Comparison of ENCODE assay signal across 1 cellular context in the genomic region with DNA sequence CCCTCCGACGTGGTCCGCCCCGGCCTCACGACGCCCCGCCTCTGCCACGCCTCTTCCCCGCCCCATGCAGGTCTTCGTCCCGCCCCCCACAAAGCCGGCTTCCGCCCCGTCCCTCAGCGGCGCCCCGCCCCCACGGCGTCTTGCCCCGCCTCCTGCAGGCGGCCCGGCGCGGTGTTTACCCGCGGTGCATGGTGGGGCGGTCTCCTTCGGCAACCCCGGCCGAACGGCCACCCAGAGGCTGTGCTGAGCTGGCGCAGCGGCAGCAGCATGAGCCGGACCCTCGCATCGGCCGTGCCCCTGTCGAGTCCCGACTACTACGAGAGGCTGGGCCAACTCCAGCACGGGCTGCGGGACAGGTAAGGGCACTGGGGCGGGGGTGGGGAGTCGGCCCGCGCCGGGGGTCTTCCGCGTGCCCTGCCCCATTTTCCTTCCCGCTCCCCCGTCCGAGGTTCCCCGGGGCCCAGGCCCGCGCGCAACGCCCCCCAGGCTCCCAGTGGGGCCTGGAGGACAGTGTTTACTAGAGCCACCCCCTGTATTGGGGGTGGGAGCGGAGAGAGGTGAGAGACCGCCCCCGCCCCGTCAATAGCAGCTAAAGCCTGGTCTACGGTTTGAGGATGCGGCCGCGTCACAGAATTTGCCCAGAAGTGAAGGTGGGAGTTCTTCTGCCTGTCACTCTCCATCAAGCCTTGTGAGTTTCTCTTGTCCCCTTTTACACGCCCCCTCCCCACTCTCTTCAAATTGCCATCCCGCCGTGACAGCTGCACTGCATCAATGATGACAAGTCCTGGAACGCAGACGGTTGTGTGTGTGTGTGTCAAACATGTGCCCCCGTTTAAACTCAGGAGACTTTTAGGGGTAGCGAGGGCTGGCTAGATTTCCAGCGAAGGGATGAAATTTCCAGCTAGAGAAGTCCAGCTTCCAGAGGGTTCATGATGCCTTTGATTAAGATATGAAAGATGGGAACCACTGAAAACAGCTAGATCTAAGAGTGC.
A peak's percentile ranks its signal among the peaks of the same experiment; 100 is the strongest.
TF ChIP-seq lines count a peak whose summit lies in the region.

A gene with protein sequence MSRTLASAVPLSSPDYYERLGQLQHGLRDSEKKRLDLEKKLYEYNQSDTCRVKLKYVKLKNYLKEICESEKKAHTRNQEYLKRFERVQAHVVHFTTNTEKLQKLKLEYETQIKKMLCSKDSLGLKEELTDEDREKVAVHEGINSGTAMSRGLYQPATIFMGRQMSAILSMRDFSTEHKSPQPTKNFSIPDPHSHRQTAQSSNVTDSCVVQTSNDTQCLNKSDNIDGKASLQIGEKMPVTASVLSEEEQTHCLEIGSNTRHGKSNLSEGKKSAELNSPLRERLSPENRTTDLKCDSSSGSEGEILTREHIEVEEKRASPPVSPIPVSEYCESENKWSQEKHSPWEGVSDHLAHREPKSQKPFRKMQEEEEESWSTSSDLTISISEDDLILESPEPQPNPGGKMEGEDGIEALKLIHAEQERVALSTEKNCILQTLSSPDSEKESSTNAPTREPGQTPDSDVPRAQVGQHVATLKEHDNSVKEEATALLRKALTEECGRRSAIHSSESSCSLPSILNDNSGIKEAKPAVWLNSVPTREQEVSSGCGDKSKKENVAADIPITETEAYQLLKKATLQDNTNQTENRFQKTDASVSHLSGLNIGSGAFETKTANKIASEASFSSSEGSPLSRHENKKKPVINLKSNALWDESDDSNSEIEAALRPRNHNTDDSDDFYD (plus strand): TSS at position 234 of the 992 bp plus-strand sequence. CDS start 34 bp downstream, at position 268.

TF ChIP-seq in HepG2, 621 proteins besides CTCF, POLR2A, EP300 and RAD21 (continued from another document and continues in another):
- TF ChIP-seq THRA (CRISPR knock-in tag; IDR thresholded peaks at IDR 0.05; ENCODE audit: borderline replicate concordance) (peak; percentile 72), ZNF761 (CRISPR knock-in tag; conservative IDR thresholded peaks at IDR 0.05) (peak; percentile 94), ZFP36 (IDR thresholded peaks at IDR 0.05; ENCODE audit: borderline replicate concordance, low read depth, low read length, partially characterized antibody) (no peak), ZBTB37 (CRISPR knock-in tag; IDR thresholded peaks at IDR 0.05) (no peak), ZMYM4 (CRISPR knock-in tag; IDR thresholded peaks at IDR 0.05) (peak; percentile 93), ZNF577 (CRISPR knock-in tag; IDR thresholded peaks at IDR 0.05; ENCODE audit: borderline replicate concordance, low read depth) (peak; percentile 71; the same call in 1 of the 2 replicates), ZFP36L1 (CRISPR knock-in tag; IDR thresholded peaks at IDR 0.05) (peak; percentile 70; the same call in 1 of the 2 replicates), PHF21A (CRISPR knock-in tag; IDR thresholded peaks at IDR 0.05) (peak; percentile 88), ZMYM2 (CRISPR knock-in tag; IDR thresholded peaks at IDR 0.05) (peak; percentile 60; the same call in 1 of the 2 replicates), GATAD2A (CRISPR knock-in tag; IDR thresholded peaks at IDR 0.05) (no peak), SMYD3 (CRISPR knock-in tag; IDR thresholded peaks at IDR 0.05) (0 out of 2 replicates have a peak, but pooled peaks have one; percentile 18), ZBED4 (CRISPR knock-in tag; IDR thresholded peaks at IDR 0.05; ENCODE audit: borderline replicate concordance) (peak; percentile 73), HOXD1 (CRISPR knock-in tag; IDR thresholded peaks at IDR 0.05) (peak; percentile 91; the same call in 1 of the 2 replicates), CHD2 (IDR thresholded peaks at IDR 0.05; ENCODE audit: low read depth, low read length) (peak; percentile 41; the same call in 1 of the 2 replicates), ZNF616 (CRISPR knock-in tag; IDR thresholded peaks at IDR 0.05; ENCODE audit: low read depth) (peak; percentile 40; the same call in 1 of the 2 replicates), ERF (CRISPR knock-in tag; IDR thresholded peaks at IDR 0.05) (peak; percentile 88), ZNF556 (CRISPR knock-in tag; IDR thresholded peaks at IDR 0.05; ENCODE audit: borderline replicate concordance) (peak; percentile 86), ZKSCAN8 (CRISPR knock-in tag; IDR thresholded peaks at IDR 0.05; ENCODE audit: borderline replicate concordance) (no peak; the same call in 1 of the 2 replicates), ATAD3A (CRISPR knock-in tag; IDR thresholded peaks at IDR 0.05) (no peak; the same call in 1 of the 2 replicates)
- TF ChIP-seq, protein P1, sequence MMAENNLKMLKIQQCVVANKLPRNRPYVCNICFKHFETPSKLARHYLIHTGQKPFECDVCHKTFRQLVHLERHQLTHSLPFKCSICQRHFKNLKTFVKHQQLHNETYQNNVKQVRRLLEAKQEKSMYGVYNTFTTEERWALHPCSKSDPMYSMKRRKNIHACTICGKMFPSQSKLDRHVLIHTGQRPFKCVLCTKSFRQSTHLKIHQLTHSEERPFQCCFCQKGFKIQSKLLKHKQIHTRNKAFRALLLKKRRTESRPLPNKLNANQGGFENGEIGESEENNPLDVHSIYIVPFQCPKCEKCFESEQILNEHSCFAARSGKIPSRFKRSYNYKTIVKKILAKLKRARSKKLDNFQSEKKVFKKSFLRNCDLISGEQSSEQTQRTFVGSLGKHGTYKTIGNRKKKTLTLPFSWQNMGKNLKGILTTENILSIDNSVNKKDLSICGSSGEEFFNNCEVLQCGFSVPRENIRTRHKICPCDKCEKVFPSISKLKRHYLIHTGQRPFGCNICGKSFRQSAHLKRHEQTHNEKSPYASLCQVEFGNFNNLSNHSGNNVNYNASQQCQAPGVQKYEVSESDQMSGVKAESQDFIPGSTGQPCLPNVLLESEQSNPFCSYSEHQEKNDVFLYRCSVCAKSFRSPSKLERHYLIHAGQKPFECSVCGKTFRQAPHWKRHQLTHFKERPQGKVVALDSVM (CRISPR knock-in tag; IDR thresholded peaks at IDR 0.05) = no peak
- TF ChIP-seq, protein P2, sequence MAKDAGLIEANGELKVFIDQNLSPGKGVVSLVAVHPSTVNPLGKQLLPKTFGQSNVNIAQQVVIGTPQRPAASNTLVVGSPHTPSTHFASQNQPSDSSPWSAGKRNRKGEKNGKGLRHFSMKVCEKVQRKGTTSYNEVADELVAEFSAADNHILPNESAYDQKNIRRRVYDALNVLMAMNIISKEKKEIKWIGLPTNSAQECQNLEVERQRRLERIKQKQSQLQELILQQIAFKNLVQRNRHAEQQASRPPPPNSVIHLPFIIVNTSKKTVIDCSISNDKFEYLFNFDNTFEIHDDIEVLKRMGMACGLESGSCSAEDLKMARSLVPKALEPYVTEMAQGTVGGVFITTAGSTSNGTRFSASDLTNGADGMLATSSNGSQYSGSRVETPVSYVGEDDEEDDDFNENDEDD (CRISPR knock-in tag; IDR thresholded peaks at IDR 0.05; ENCODE audit: borderline replicate concordance) = peak; percentile 82
- TF ChIP-seq, protein P3, sequence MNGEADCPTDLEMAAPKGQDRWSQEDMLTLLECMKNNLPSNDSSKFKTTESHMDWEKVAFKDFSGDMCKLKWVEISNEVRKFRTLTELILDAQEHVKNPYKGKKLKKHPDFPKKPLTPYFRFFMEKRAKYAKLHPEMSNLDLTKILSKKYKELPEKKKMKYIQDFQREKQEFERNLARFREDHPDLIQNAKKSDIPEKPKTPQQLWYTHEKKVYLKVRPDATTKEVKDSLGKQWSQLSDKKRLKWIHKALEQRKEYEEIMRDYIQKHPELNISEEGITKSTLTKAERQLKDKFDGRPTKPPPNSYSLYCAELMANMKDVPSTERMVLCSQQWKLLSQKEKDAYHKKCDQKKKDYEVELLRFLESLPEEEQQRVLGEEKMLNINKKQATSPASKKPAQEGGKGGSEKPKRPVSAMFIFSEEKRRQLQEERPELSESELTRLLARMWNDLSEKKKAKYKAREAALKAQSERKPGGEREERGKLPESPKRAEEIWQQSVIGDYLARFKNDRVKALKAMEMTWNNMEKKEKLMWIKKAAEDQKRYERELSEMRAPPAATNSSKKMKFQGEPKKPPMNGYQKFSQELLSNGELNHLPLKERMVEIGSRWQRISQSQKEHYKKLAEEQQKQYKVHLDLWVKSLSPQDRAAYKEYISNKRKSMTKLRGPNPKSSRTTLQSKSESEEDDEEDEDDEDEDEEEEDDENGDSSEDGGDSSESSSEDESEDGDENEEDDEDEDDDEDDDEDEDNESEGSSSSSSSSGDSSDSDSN (CRISPR knock-in tag; IDR thresholded peaks at IDR 0.05) = peak; percentile 95
- TF ChIP-seq, protein P4, sequence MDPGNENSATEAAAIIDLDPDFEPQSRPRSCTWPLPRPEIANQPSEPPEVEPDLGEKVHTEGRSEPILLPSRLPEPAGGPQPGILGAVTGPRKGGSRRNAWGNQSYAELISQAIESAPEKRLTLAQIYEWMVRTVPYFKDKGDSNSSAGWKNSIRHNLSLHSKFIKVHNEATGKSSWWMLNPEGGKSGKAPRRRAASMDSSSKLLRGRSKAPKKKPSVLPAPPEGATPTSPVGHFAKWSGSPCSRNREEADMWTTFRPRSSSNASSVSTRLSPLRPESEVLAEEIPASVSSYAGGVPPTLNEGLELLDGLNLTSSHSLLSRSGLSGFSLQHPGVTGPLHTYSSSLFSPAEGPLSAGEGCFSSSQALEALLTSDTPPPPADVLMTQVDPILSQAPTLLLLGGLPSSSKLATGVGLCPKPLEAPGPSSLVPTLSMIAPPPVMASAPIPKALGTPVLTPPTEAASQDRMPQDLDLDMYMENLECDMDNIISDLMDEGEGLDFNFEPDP (CRISPR knock-in tag; conservative IDR thresholded peaks at IDR 0.05) = 0 out of 2 replicates have a peak, but pooled peaks have one; percentile 38
- TF ChIP-seq, protein P5, sequence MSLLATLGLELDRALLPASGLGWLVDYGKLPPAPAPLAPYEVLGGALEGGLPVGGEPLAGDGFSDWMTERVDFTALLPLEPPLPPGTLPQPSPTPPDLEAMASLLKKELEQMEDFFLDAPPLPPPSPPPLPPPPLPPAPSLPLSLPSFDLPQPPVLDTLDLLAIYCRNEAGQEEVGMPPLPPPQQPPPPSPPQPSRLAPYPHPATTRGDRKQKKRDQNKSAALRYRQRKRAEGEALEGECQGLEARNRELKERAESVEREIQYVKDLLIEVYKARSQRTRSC (CRISPR knock-in tag; IDR thresholded peaks at IDR 0.05; ENCODE audit: low read depth) = 0 out of 2 replicates have a peak, but pooled peaks have one; percentile 68
- TF ChIP-seq, protein P6, sequence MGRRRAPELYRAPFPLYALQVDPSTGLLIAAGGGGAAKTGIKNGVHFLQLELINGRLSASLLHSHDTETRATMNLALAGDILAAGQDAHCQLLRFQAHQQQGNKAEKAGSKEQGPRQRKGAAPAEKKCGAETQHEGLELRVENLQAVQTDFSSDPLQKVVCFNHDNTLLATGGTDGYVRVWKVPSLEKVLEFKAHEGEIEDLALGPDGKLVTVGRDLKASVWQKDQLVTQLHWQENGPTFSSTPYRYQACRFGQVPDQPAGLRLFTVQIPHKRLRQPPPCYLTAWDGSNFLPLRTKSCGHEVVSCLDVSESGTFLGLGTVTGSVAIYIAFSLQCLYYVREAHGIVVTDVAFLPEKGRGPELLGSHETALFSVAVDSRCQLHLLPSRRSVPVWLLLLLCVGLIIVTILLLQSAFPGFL (CRISPR knock-in tag; IDR thresholded peaks at IDR 0.05) = no peak
- TF ChIP-seq, protein P7, sequence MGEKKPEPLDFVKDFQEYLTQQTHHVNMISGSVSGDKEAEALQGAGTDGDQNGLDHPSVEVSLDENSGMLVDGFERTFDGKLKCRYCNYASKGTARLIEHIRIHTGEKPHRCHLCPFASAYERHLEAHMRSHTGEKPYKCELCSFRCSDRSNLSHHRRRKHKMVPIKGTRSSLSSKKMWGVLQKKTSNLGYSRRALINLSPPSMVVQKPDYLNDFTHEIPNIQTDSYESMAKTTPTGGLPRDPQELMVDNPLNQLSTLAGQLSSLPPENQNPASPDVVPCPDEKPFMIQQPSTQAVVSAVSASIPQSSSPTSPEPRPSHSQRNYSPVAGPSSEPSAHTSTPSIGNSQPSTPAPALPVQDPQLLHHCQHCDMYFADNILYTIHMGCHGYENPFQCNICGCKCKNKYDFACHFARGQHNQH (CRISPR knock-in tag; IDR thresholded peaks at IDR 0.05) = peak; percentile 93
